20 cellular contexts compared by ENCODE assay signal in the genomic region with DNA sequence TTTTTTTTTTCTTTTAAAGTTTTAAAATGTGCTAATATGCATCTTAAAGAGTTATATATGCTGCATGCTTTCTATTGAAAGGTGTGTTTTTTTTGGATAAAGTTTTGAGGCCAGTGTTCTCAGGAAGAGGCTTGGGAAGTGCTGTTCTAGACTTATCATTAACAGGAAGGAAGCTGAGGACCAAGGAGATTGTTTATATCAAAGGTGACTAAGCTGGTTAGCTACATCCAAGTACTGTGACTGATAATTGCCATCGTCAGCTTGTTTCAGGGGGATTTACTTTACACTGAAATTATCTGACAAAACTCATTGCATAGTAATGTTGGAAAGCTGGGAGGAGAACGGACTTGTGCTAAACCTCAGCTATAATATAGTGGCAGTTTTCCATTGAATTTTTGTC. TPM values are rescaled to one million over a fixed set of nuclear protein-coding genes. Genes with fewer than 3 reads are reported as not detected.
DNase-seq lines count a peak whose midpoint lies in the region; ATAC-seq and TF ChIP-seq lines count a peak whose summit lies in the region.
"Had no signal": no experiment of that assay in that cellular context is flagged by ENCODE, and none has a peak within 500 bp of the region (broad histone marks: within the 10 kb centered on the region; RNA-seq: fewer than 3 reads in every experiment).

No MANE protein-coding gene starts in this region.

- intact Hi-C loops in left ventricle myocardium inferior (cut with micrococcal nuclease) (no loop called here), cardiac septum (cut with DNase I) (no loop called here), MCF 10A (cut with micrococcal nuclease) (no loop called here), thyroid gland (cut with DNase I) (no loop called here)

- no peak for TF ChIP-seq POLR2A in thyroid gland (IDR thresholded peaks at IDR 0.05)

- H3K36me3 Mint-ChIP-seq in WTC11 (peaks cover 10% of the 10 kb centered on the region), MCF 10A (ENCODE audit: insufficient read depth, unreplicated experiment) (peaks cover 66% of the 10 kb centered on the region)

- POLR2A ChIA-PET in WTC11 (lab: Charles Lee) (interaction anchor here (0.5 kb wide), 1 partner anchor 55 kb away, joined by 3 read pairs; no protein-coding TSS in a partner anchor), MCF 10A (lab: Yijun Ruan, JAX) (interaction anchor here (1.1 to 1.4 kb wide), 3 partner anchors 9 to 11 kb away, joined by 3 to 4 read pairs (median 4); no protein-coding TSS in a partner anchor)

- DNase-seq in left ventricle myocardium inferior (no peak), cardiac septum (ENCODE audit: low spot score) (no peak), WTC11 (ENCODE audit: low spot score) (no peak), fibroblast of the aortic adventitia (ENCODE audit: low read depth) (peak; percentile 55), MCF 10A (ENCODE audit: unreplicated experiment) (no peak), nucleus accumbens (lab: John Stamatoyannopoulos, UW) (no peak), thyroid gland (no peak)
- DNase-seq: activated CD8-positive, alpha-beta memory T cell treated with anti-CD3 and anti-CD28 coated beads for 24 hours; lower lobe of right lung; MG63; naive B cell; NCI-H187; NCI-H226; NK-92 treated with Interleukin-12 subunit alpha and Interleukin-12 subunit beta, amount 100 ng/mL, for 24 hours had no signal

- H3K27ac ChIP-seq in left ventricle myocardium inferior (replicated peaks) = peak overlapping the region; percentile 61
- no peak overlapping the region for H3K27ac ChIP-seq in thyroid gland
- H3K27ac ChIP-seq: A549, lower lobe of right lung had no signal

- H3K4me3 Mint-ChIP-seq in WTC11 (no peak overlapping the region), MCF 10A (ENCODE audit: unreplicated experiment) (no peak overlapping the region)
- H3K4me3 Mint-ChIP-seq: CD14-positive monocyte; naive B cell; stimulated activated effector memory CD8-positive, alpha-beta T cell treated with anti-CD3 and anti-CD28 coated beads, Interleukin-12 subunit alpha, Interleukin-12 subunit beta, amount 100 ng/mL, for 72 hours; T-helper 1 cell treated with Interleukin-12 subunit alpha and Interleukin-12 subunit beta and Interleukin-4 antibody, amounts not matched to agents 30 μg/mL and 1 μg/mL, for 36 hours had no signal

- ATAC-seq in WTC11 = no peak
- ATAC-seq in GM18870 (IDR thresholded peaks at IDR 0.05; ENCODE audit: unreplicated experiment) = no peak
- ATAC-seq: A549; lower lobe of right lung; stimulated activated effector memory CD8-positive, alpha-beta T cell treated with anti-CD3 and anti-CD28 coated beads, Interleukin-12 subunit alpha, Interleukin-12 subunit beta, amount 100 ng/mL, for 72 hours had no signal

- H3K27me3 ChIP-seq in left ventricle myocardium inferior (ENCODE audit: low read depth) = no peaks in the 10 kb centered on the region
- H3K27me3 ChIP-seq in thyroid gland = no peaks in the 10 kb centered on the region
- H3K27me3 ChIP-seq: MG63, tibial nerve had no signal

- no peaks in the 10 kb centered on the region for H3K27me3 Mint-ChIP-seq in WTC11 (ENCODE audit: low read depth)
- H3K27me3 Mint-ChIP-seq in MCF 10A (ENCODE audit: insufficient read depth, unreplicated experiment) = no peaks in the 10 kb centered on the region
- H3K27me3 Mint-ChIP-seq: naive B cell had no signal

- peaks cover 66% of the 10 kb centered on the region for H3K36me3 ChIP-seq in left ventricle myocardium inferior
- peaks cover 3 to 6% of the 10 kb centered on the region in 2 donors for H3K36me3 ChIP-seq in thyroid gland

- H3K4me3 ChIP-seq in left ventricle myocardium inferior (no peak overlapping the region), fibroblast of the aortic adventitia (ENCODE audit: low read depth, low read length) (no peak overlapping the region), thyroid gland (replicated peaks in 1 of 3) (no peak overlapping the region)
- H3K4me3 ChIP-seq: A549, lower lobe of right lung, MG63, tibial nerve had no signal

- no peak for TF ChIP-seq CTCF in left ventricle myocardium inferior (IDR thresholded peaks at IDR 0.05; ENCODE audit: borderline replicate concordance)
- no peak for TF ChIP-seq CTCF in WTC11 (IDR thresholded peaks at IDR 0.05)
- no peak for TF ChIP-seq CTCF in fibroblast of the aortic adventitia (IDR thresholded peaks at IDR 0.05; ENCODE audit: insufficient read depth, low read length)
- TF ChIP-seq CTCF in MCF 10A (IDR thresholded peaks at IDR 0.05; ENCODE audit: unreplicated experiment) = no peak
- no peak for TF ChIP-seq CTCF in thyroid gland (IDR thresholded peaks at IDR 0.05)

- WGBS in thyroid gland, 2 donors = 81 to 82% methylated on average over 2 of the region's 2 CpGs

- CTCF ChIA-PET in WTC11 (lab: Charles Lee) = interaction anchor here (1.6 kb wide), 1 partner anchor 13 kb away, joined by 5 read pairs; no protein-coding TSS in a partner anchor
- CTCF ChIA-PET in MCF 10A (lab: Yijun Ruan, JAX) = interaction anchor here (0.7 to 1.2 kb wide), 3 partner anchors 9 to 1077 kb away, joined by 3 to 6 read pairs (median 4); no protein-coding TSS in a partner anchor

- BruUV-seq in MCF 10A (replicated peaks; lab: Mats Ljungman, UMichigan) = no TSS peak

- H3K4me1 ChIP-seq in left ventricle myocardium inferior (peaks cover 40% of the 10 kb centered on the region), thyroid gland (peaks cover 2 to 4% of the 10 kb centered on the region in 2 donors)
- H3K4me1 ChIP-seq: A549, lower lobe of right lung, tibial nerve had no signal

- H3K4me1 Mint-ChIP-seq in WTC11 (peaks cover 79% of the 10 kb centered on the region), MCF 10A (ENCODE audit: insufficient read depth, unreplicated experiment) (no peaks in the 10 kb centered on the region)
- H3K4me1 Mint-ChIP-seq: CD14-positive monocyte; stimulated activated effector memory CD8-positive, alpha-beta T cell treated with anti-CD3 and anti-CD28 coated beads, Interleukin-12 subunit alpha, Interleukin-12 subunit beta, amount 100 ng/mL, for 72 hours had no signal

- H3K27ac Mint-ChIP-seq in WTC11 (peak overlapping the region; percentile 36), MCF 10A (ENCODE audit: low read depth, unreplicated experiment) (no peak overlapping the region)
- H3K27ac Mint-ChIP-seq: CD14-positive monocyte; stimulated activated effector memory CD8-positive, alpha-beta T cell treated with anti-CD3 and anti-CD28 coated beads, Interleukin-12 subunit alpha, Interleukin-12 subunit beta, amount 100 ng/mL, for 72 hours; T-helper 1 cell treated with Interleukin-12 subunit alpha and Interleukin-12 subunit beta and Interleukin-4 antibody, amounts not matched to agents 30 μg/mL and 1 μg/mL, for 36 hours had no signal

- H3K9me3 Mint-ChIP-seq in WTC11 (no peaks in the 10 kb centered on the region), MCF 10A (ENCODE audit: unreplicated experiment) (no peaks in the 10 kb centered on the region)
- H3K9me3 Mint-ChIP-seq: naive B cell; stimulated activated effector memory CD8-positive, alpha-beta T cell treated with anti-CD3 and anti-CD28 coated beads, Interleukin-12 subunit alpha, Interleukin-12 subunit beta, amount 100 ng/mL, for 72 hours; T-helper 1 cell treated with Interleukin-12 subunit alpha and Interleukin-12 subunit beta and Interleukin-4 antibody, amounts not matched to agents 30 μg/mL and 1 μg/mL, for 36 hours had no signal

- H3K9me3 ChIP-seq in left ventricle myocardium inferior (replicated peaks) = no peaks in the 10 kb centered on the region
- no peaks in the 10 kb centered on the region for H3K9me3 ChIP-seq in thyroid gland
- H3K9me3 ChIP-seq: A549, lower lobe of right lung, MG63, tibial nerve had no signal

TF ChIP-seq in WTC11, 78 proteins besides CTCF, POLR2A, EP300 and RAD21:
- no peak for TF ChIP-seq RORB (CRISPR knock-in tag; IDR thresholded peaks at IDR 0.05)
- TF ChIP-seq, protein P1, sequence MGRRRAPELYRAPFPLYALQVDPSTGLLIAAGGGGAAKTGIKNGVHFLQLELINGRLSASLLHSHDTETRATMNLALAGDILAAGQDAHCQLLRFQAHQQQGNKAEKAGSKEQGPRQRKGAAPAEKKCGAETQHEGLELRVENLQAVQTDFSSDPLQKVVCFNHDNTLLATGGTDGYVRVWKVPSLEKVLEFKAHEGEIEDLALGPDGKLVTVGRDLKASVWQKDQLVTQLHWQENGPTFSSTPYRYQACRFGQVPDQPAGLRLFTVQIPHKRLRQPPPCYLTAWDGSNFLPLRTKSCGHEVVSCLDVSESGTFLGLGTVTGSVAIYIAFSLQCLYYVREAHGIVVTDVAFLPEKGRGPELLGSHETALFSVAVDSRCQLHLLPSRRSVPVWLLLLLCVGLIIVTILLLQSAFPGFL (CRISPR knock-in tag; IDR thresholded peaks at IDR 0.05; ENCODE audit: borderline replicate concordance) = no peak
- no peak for TF ChIP-seq TEAD1 (CRISPR knock-in tag; IDR thresholded peaks at IDR 0.05)
- no peak for TF ChIP-seq JUN (CRISPR knock-in tag; IDR thresholded peaks at IDR 0.05)
- TF ChIP-seq ZNF317 (CRISPR knock-in tag; IDR thresholded peaks at IDR 0.05; ENCODE audit: borderline replicate concordance, low read depth) = no peak
- no peak for TF ChIP-seq PRRX2 (CRISPR knock-in tag; IDR thresholded peaks at IDR 0.05)
- no peak for TF ChIP-seq FOXP1 (CRISPR knock-in tag; IDR thresholded peaks at IDR 0.05; ENCODE audit: borderline replicate concordance)
- TF ChIP-seq ZNF138 (CRISPR knock-in tag; conservative IDR thresholded peaks at IDR 0.05) = no peak

RNA-seq across cellular contexts. Expression of gene UTS2B, which starts 36.3 kb away (rescaled TPM):
- total RNA-seq in left ventricle myocardium inferior = 0.47 TPM
- not detected for total RNA-seq in cardiac septum
- 0.55 to 0.57 TPM in 2 of 3 replicates, not detected in the other for total RNA-seq in WTC11 (2021)
- 1.3 TPM in 1 of 2 replicates, not detected in the other for total RNA-seq in fibroblast of the aortic adventitia (ENCODE audit: low replicate concordance)
- total RNA-seq in MCF 10A (2022) = 0.26 TPM in 1 of 2 replicates, not detected in the other
- 1 to 10 TPM in 2 of 4 donors, under 1 TPM in 1, not detected in 1; 0.27 to 2.0 (median 1.4) TPM for total RNA-seq in thyroid gland

RNA-seq across cellular contexts. Expression of gene CCDC50, which starts 37.5 kb away (rescaled TPM):
- total RNA-seq in left ventricle myocardium inferior = 52.1 TPM
- 51.0 TPM for total RNA-seq in cardiac septum
- total RNA-seq in WTC11 (2021) = 31.6 to 35.4 TPM (median 33.1 TPM) in 3 replicates
- total RNA-seq in fibroblast of the aortic adventitia (ENCODE audit: low replicate concordance) = 84.6 and 199 TPM in 2 replicates
- 100 and 115 TPM in 2 replicates for total RNA-seq in MCF 10A (2022)
- total RNA-seq in thyroid gland = 100 to 1,000 TPM in 1 of 4 donors, 10 to 100 TPM in 3; 63.3 to 104 (median 91.1) TPM
